35 cellular contexts compared by ENCODE assay signal in genomic region chr6:31438222-31438621, GRCh38.
"Had no signal": no experiment of that assay in that cellular context is flagged by ENCODE, and none has a peak within 500 bp of the region (broad histone marks: within the 10 kb centered on the region; RNA-seq: fewer than 3 reads in every experiment).

No MANE protein-coding gene starts in this region.

- H3K27ac ChIP-seq: KMS-11 had no signal

- H3K4me3 ChIP-seq: MG63 had no signal

- DNase-seq: Karpas-422, Kasumi-1, MG63, MM.1S, MV-4-11, NCI-H1048, NCI-H1092, NCI-H1092 treated with DMSO at 0.1 percent for 48 hours, NCI-H1105, NCI-H1105 treated with DMSO at 0.1 percent for 48 hours, NCI-H1417, NCI-H1417 treated with DMSO at 0.1 percent for 48 hours, NCI-H1436, NCI-H1436 treated with DMSO at 0.1 percent for 48 hours, NCI-H146, NCI-H1694, NCI-H1694 treated with DMSO at 0.1 percent for 48 hours, NCI-H187, NCI-H187 treated with DMSO at 0.1 percent for 48 hours, NCI-H1930, NCI-H2029, NCI-H2029 treated with DMSO at 0.1 percent for 48 hours, NCI-H2081, NCI-H2081 treated with DMSO at 0.1 percent for 48 hours, NCI-H2107, NCI-H2171, NCI-H2171 treated with DMSO at 0.1 percent for 48 hours, NCI-H2227 treated with DMSO at 0.1 percent for 48 hours, NCI-H226, NCI-H345, NCI-H446, NCI-H446 treated with DMSO at 0.1 percent for 48 hours, NCI-H510A, NCI-H510A treated with DMSO at 0.1 percent for 48 hours had no signal

- H3K9me3 ChIP-seq: MG63 had no signal

- H3K4me2 ChIP-seq: KMS-11 had no signal

- H3K36me3 ChIP-seq: MG63 had no signal

- H3K27me3 ChIP-seq: MG63 had no signal

- H3K9ac ChIP-seq: KMS-11 had no signal
